ENCODE assay signal across 21 cellular contexts in genomic region chr3:99607151-99607550, GRCh38. TPM values are rescaled to one million over a fixed set of nuclear protein-coding genes. Genes with fewer than 3 reads are reported as not detected.
DNase-seq lines count a peak whose midpoint lies in the region; ATAC-seq, FAIRE-seq and TF ChIP-seq lines count a peak whose summit lies in the region.
"Had no signal": no experiment of that assay in that cellular context is flagged by ENCODE, and none has a peak within 500 bp of the region (broad histone marks: within the 10 kb centered on the region; RNA-seq: fewer than 3 reads in every experiment).

No MANE protein-coding gene starts in this region.

- H3K79me2 ChIP-seq in KMS-11 (ENCODE audit: insufficient read depth, low read depth), result no peaks in the 10 kb centered on the region

- no peak overlapping the region for H3K4me3 Mint-ChIP-seq in WTC11
- H3K4me3 Mint-ChIP-seq: T-helper 1 cell treated with Interleukin-12 subunit alpha and Interleukin-12 subunit beta and Interleukin-4 antibody, amounts not matched to agents 30 μg/mL and 1 μg/mL, for 36 hours had no signal

- peak; percentile 80 for ATAC-seq in GM18502 (IDR thresholded peaks at IDR 0.05; ENCODE audit: poor library complexity, unreplicated experiment)
- ATAC-seq in GM19351 (IDR thresholded peaks at IDR 0.05; ENCODE audit: unreplicated experiment), result peak; percentile 83
- peak; percentile 58 for ATAC-seq in HG02623 (IDR thresholded peaks at IDR 0.05; ENCODE audit: unreplicated experiment)
- ATAC-seq in WTC11, result no peak
- ATAC-seq: mucosa of descending colon had no signal

- peaks cover 2% of the 10 kb centered on the region; the same call in 1 of the 2 replicates for H3K4me1 Mint-ChIP-seq in WTC11

- CTCF ChIA-PET in WTC11 (lab: Charles Lee), result no interaction called here

- H3K36me3 Mint-ChIP-seq in WTC11, result no peaks in the 10 kb centered on the region

- H3K27ac Mint-ChIP-seq in WTC11, result no peak overlapping the region
- H3K27ac Mint-ChIP-seq: T-helper 1 cell treated with Interleukin-12 subunit alpha and Interleukin-12 subunit beta and Interleukin-4 antibody, amounts not matched to agents 30 μg/mL and 1 μg/mL, for 36 hours had no signal

- FAIRE-seq in D721Med (lab: Jason Lieb, UNC), result no peak

- no peak overlapping the region for H3K4me3 ChIP-seq in KMS-11 (IDR thresholded peaks at IDR 0.05; ENCODE audit: insufficient read depth, low read depth, low read length)
- H3K4me3 ChIP-seq: BLaER1 treated with 17β-estradiol and CSF1 and Interleukin-3, amounts not matched to agents 10 nM and 100 nM; colonic mucosa; left ventricle myocardium inferior; mucosa of descending colon had no signal

- DNase-seq in D721Med (ENCODE audit: insufficient read length, low spot score) (no peak), globus pallidus (ENCODE audit: low spot score) (no peak), superior temporal gyrus (ENCODE audit: extremely low spot score) (no peak), WTC11 (ENCODE audit: low spot score) (no peak)
- DNase-seq: activated CD8-positive, alpha-beta memory T cell treated with anti-CD3 and anti-CD28 coated beads, Interleukin-2, amount 50 U/mL, for 48 hours; activated gamma-delta T cell; colonic mucosa; left ventricle myocardium inferior; mucosa of descending colon; NCI-H1092; NCI-H2081 treated with DMSO at 0.1 percent for 48 hours; NCI-H524; SHP77 treated with DMSO at 0.1 percent for 48 hours; substantia nigra had no signal

- H3K9me3 Mint-ChIP-seq in WTC11, result 0 out of 2 replicates have a peak, but pooled peaks cover 5% of the 10 kb centered on the region
- H3K9me3 Mint-ChIP-seq: T-helper 1 cell treated with Interleukin-12 subunit alpha and Interleukin-12 subunit beta and Interleukin-4 antibody, amounts not matched to agents 30 μg/mL and 1 μg/mL, for 36 hours had no signal

- no peak overlapping the region for H3K9ac ChIP-seq in KMS-11
- H3K9ac ChIP-seq: BLaER1 treated with 17β-estradiol and CSF1 and Interleukin-3, amounts not matched to agents 10 nM and 100 nM had no signal

- no peaks in the 10 kb centered on the region for H3K36me3 ChIP-seq in KMS-11 (ENCODE audit: insufficient read depth)
- H3K36me3 ChIP-seq: BLaER1 treated with 17β-estradiol and CSF1 and Interleukin-3, amounts not matched to agents 10 nM and 100 nM; colonic mucosa; left ventricle myocardium inferior had no signal

- peaks cover 39% of the 10 kb centered on the region for H3K4me1 ChIP-seq in KMS-11 (ENCODE audit: low read depth, poor library complexity, severe bottlenecking)
- H3K4me1 ChIP-seq: colonic mucosa, left ventricle myocardium inferior had no signal

- no peaks in the 10 kb centered on the region for H3K27me3 Mint-ChIP-seq in WTC11 (ENCODE audit: low read depth)

- TF ChIP-seq CTCF in KMS-11 (conservative IDR thresholded peaks at IDR 0.05; ENCODE audit: low read depth, low read length) (no peak), D721Med (IDR thresholded peaks at IDR 0.05; ENCODE audit: insufficient read depth, missing control alignments) (no peak), WTC11 (IDR thresholded peaks at IDR 0.05) (no peak)

- H3K4me2 ChIP-seq in KMS-11, result peak overlapping the region; percentile 53

- no peaks in the 10 kb centered on the region for H3K27me3 ChIP-seq in KMS-11 (ENCODE audit: insufficient read depth, low read depth)
- H3K27me3 ChIP-seq: BLaER1 treated with 17β-estradiol and CSF1 and Interleukin-3, amounts not matched to agents 10 nM and 100 nM; colonic mucosa had no signal

- POLR2A ChIA-PET in WTC11 (lab: Charles Lee), result no interaction called here

- H4K20me1 ChIP-seq in KMS-11 (ENCODE audit: insufficient read depth), result no peaks in the 10 kb centered on the region
- H4K20me1 ChIP-seq: BLaER1 treated with 17β-estradiol and CSF1 and Interleukin-3, amounts not matched to agents 10 nM and 100 nM had no signal

- no peak overlapping the region for H2AFZ ChIP-seq in KMS-11 (ENCODE audit: low read depth)

- peak overlapping the region; percentile 39; the same call in 1 of the 2 replicates for H3K27ac ChIP-seq in KMS-11
- H3K27ac ChIP-seq: BLaER1 treated with 17β-estradiol and CSF1 and Interleukin-3, amounts not matched to agents 10 nM and 100 nM; colonic mucosa; left ventricle myocardium inferior had no signal

TF ChIP-seq in WTC11, 78 proteins besides CTCF, POLR2A, EP300 and RAD21:
- TF ChIP-seq NR1H2 (CRISPR knock-in tag; IDR thresholded peaks at IDR 0.05), result no peak
- no peak for TF ChIP-seq FOXJ3 (CRISPR knock-in tag; IDR thresholded peaks at IDR 0.05; ENCODE audit: borderline replicate concordance)
- no peak for TF ChIP-seq IRF2 (CRISPR knock-in tag; IDR thresholded peaks at IDR 0.05; ENCODE audit: borderline replicate concordance, low read depth)
- TF ChIP-seq, protein P1, sequence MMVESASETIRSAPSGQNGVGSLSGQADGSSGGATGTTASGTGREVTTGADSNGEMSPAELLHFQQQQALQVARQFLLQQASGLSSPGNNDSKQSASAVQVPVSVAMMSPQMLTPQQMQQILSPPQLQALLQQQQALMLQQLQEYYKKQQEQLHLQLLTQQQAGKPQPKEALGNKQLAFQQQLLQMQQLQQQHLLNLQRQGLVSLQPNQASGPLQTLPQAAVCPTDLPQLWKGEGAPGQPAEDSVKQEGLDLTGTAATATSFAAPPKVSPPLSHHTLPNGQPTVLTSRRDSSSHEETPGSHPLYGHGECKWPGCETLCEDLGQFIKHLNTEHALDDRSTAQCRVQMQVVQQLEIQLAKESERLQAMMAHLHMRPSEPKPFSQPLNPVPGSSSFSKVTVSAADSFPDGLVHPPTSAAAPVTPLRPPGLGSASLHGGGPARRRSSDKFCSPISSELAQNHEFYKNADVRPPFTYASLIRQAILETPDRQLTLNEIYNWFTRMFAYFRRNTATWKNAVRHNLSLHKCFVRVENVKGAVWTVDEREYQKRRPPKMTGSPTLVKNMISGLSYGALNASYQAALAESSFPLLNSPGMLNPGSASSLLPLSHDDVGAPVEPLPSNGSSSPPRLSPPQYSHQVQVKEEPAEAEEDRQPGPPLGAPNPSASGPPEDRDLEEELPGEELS (CRISPR knock-in tag; IDR thresholded peaks at IDR 0.05), result no peak
- TF ChIP-seq CREM (CRISPR knock-in tag; IDR thresholded peaks at IDR 0.05), result no peak
- TF ChIP-seq ATF2 (CRISPR knock-in tag; IDR thresholded peaks at IDR 0.05; ENCODE audit: borderline replicate concordance, low read depth), result no peak
- TF ChIP-seq, protein P2, sequence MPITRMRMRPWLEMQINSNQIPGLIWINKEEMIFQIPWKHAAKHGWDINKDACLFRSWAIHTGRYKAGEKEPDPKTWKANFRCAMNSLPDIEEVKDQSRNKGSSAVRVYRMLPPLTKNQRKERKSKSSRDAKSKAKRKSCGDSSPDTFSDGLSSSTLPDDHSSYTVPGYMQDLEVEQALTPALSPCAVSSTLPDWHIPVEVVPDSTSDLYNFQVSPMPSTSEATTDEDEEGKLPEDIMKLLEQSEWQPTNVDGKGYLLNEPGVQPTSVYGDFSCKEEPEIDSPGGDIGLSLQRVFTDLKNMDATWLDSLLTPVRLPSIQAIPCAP (CRISPR knock-in tag; IDR thresholded peaks at IDR 0.05), result no peak
- no peak for TF ChIP-seq SMAD4 (CRISPR knock-in tag; IDR thresholded peaks at IDR 0.05)
- no peak for TF ChIP-seq ZBTB21 (CRISPR knock-in tag; IDR thresholded peaks at IDR 0.05; ENCODE audit: borderline replicate concordance)
- no peak for TF ChIP-seq TEAD4 (CRISPR knock-in tag; IDR thresholded peaks at IDR 0.05)
- no peak for TF ChIP-seq GRHL2 (CRISPR knock-in tag; IDR thresholded peaks at IDR 0.05; ENCODE audit: insufficient replicate concordance, severe bottlenecking)

RNA-seq across cellular contexts. Expression of gene COL8A1, which starts 31.2 kb away (rescaled TPM):
- total RNA-seq in WTC11 (2021), result 0.57 to 0.87 TPM (median 0.69 TPM) in 3 replicates
- total RNA-seq: G401 had no signal
